ENCODE assay signal across 15 cellular contexts in the genomic region with DNA sequence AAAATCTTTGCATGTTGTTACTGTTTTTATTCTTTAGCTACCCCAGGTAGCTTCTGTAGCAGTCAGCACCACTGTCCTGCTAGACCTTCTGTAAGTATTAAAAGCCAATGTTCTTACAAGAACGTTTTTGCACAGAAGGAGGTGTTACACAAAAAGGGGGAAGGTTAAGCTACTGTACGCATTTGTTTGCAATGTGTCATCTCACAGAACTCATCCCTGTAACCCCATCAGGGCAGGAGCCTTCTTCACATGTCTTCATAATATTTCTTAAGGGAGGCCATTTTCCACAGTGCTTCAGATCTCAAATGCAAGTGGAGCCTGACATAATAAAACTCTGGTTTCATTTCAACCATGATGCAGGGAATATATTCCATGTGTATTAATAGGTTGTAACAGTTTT.
DNase-seq lines count a peak whose midpoint lies in the region; ATAC-seq and TF ChIP-seq lines count a peak whose summit lies in the region.
"Had no signal": no experiment of that assay in that cellular context is flagged by ENCODE, and none has a peak within 500 bp of the region (broad histone marks: within the 10 kb centered on the region; RNA-seq: fewer than 3 reads in every experiment).

No MANE protein-coding gene starts in this region.

- H3K27me3 Mint-ChIP-seq in type B pancreatic cell, result peaks cover 7% of the 10 kb centered on the region

- no peaks in the 10 kb centered on the region for H3K27me3 ChIP-seq in A673 (replicated peaks; ENCODE audit: insufficient read depth, low read depth, low read length, poor library complexity)
- H3K27me3 ChIP-seq: BLaER1 had no signal

- DNase-seq in ELR (ENCODE audit: low read depth) (peak; percentile 14), amniotic epithelial cell (ENCODE audit: low read depth) (peak; percentile 49), fibroblast of mammary gland (ENCODE audit: low read depth) (peak; percentile 15), A673 (ENCODE audit: low spot score) (no peak), type B pancreatic cell (ENCODE audit: extremely low spot score, unreplicated experiment) (no peak)
- DNase-seq in central memory CD4-positive, alpha-beta T cell, result no peak
- DNase-seq: CD4-positive, alpha-beta memory T cell; DMS79 treated with DMSO at 0.1 percent for 48 hours; GDM1 had no signal

- no peak overlapping the region for H3K27ac ChIP-seq in A673 (ENCODE audit: low read depth, low read length, poor library complexity, severe bottlenecking)
- H3K27ac ChIP-seq: BLaER1, HL-60, KMS-11 had no signal

- no peak for ATAC-seq in HG02588 (IDR thresholded peaks at IDR 0.05; ENCODE audit: unreplicated experiment)

- H3K4me3 Mint-ChIP-seq in type B pancreatic cell, result no peak overlapping the region
- H3K4me3 Mint-ChIP-seq: CD14-positive monocyte; CD4-positive, alpha-beta memory T cell had no signal

- no peak for TF ChIP-seq CTCF in fibroblast of mammary gland (conservative IDR thresholded peaks at IDR 0.05; ENCODE audit: control insufficient read depth, insufficient read depth, low read depth, low read length)
- TF ChIP-seq CTCF in A673 (conservative IDR thresholded peaks at IDR 0.05; ENCODE audit: low read depth, low read length), result no peak
- no peak for TF ChIP-seq CTCF in type B pancreatic cell (conservative IDR thresholded peaks at IDR 0.05)

- no peaks in the 10 kb centered on the region for H3K36me3 Mint-ChIP-seq in type B pancreatic cell
- H3K36me3 Mint-ChIP-seq: CD14-positive monocyte; CD4-positive, alpha-beta memory T cell had no signal

- H3K27ac Mint-ChIP-seq in type B pancreatic cell, result no peak overlapping the region
- H3K27ac Mint-ChIP-seq: CD4-positive, alpha-beta memory T cell had no signal

- no peaks in the 10 kb centered on the region for H3K36me3 ChIP-seq in A673 (ENCODE audit: insufficient read depth, low read length, poor library complexity, severe bottlenecking)
- H3K36me3 ChIP-seq: BLaER1, HAP-1 had no signal

- H3K9me3 ChIP-seq in A673 (ENCODE audit: low read depth, low read length, poor library complexity, severe bottlenecking), result no peaks in the 10 kb centered on the region

- H3K4me1 Mint-ChIP-seq in type B pancreatic cell (ENCODE audit: unreplicated experiment), result no peaks in the 10 kb centered on the region
- H3K4me1 Mint-ChIP-seq: CD14-positive monocyte; CD4-positive, alpha-beta memory T cell had no signal

- BruUV-seq in A673 (replicated peaks; lab: Mats Ljungman, UMichigan), result no TSS peak

- CTCF ChIA-PET in A673 (lab: Charles Lee), result no interaction called here

- POLR2A ChIA-PET in A673 (lab: Charles Lee; ENCODE audit: low non-redundant PET), result no interaction called here

- no peaks in the 10 kb centered on the region for H3K4me1 ChIP-seq in A673 (ENCODE audit: insufficient read depth, low read length, poor library complexity, severe bottlenecking)
- H3K4me1 ChIP-seq: BLaER1, HAP-1 had no signal

- no peaks in the 10 kb centered on the region for H3K9me3 Mint-ChIP-seq in type B pancreatic cell

- intact Hi-C loops in A673 (cut with micrococcal nuclease; ENCODE audit: unreplicated experiment), result no loop called here

- H3K4me3 ChIP-seq in fibroblast of mammary gland (ENCODE audit: control insufficient read depth, low read depth, low read length) (no peak overlapping the region), A673 (ENCODE audit: low read depth, low read length, poor library complexity, severe bottlenecking) (no peak overlapping the region)
- H3K4me3 ChIP-seq: BLaER1, HAP-1 had no signal

Comparison
In these comparisons a context has a peak if more than half of its experiments do, and no peak if none do; other contexts are left out.
1. DNase-seq: peak in ELR (single experiment), amniotic epithelial cell (single experiment) and fibroblast of mammary gland (single experiment); none in A673 (single experiment), central memory CD4-positive, alpha-beta T cell (single experiment) and type B pancreatic cell (single experiment).